ENCODE assay signal across 16 cellular contexts in genomic region chr4:144701683-144702233, GRCh38. TPM values are rescaled to one million over a fixed set of nuclear protein-coding genes. Genes with fewer than 3 reads are reported as not detected.
DNase-seq lines count a peak whose midpoint lies in the region; ATAC-seq, FAIRE-seq and TF ChIP-seq lines count a peak whose summit lies in the region.
"Had no signal": no experiment of that assay in that cellular context is flagged by ENCODE, and none has a peak within 500 bp of the region (broad histone marks: within the 10 kb centered on the region; RNA-seq: fewer than 3 reads in every experiment).

No MANE protein-coding gene starts in this region.

- DNase-seq in EH (ENCODE audit: low read depth) (peak; percentile 60), MM.1S (peak; percentile 7), chondrocyte (ENCODE audit: low spot score) (no peak), mesenchymal stem cell (peak; percentile 24), HTR-8/SVneo (ENCODE audit: insufficient read length, low spot score) (no peak)
- DNase-seq in activated CD4-positive, alpha-beta T cell treated with anti-CD3 and anti-CD28 coated beads for 4 hours, result no peak
- DNase-seq: ACHN; CD4-positive, alpha-beta T cell; NCI-H1048; NCI-H146; NCI-H2081 treated with DMSO at 0.1 percent for 48 hours; NCI-H226; NCI-H526 treated with DMSO at 0.1 percent for 48 hours had no signal

- H3K27ac ChIP-seq in MM.1S (ENCODE audit: low read length), result no peak overlapping the region
- H3K27ac ChIP-seq in mesenchymal stem cell (ENCODE audit: low read length, poor library complexity, severe bottlenecking), result peak overlapping the region; percentile 62

- peaks cover 49% of the 10 kb centered on the region for H3K4me1 Mint-ChIP-seq in chondrocyte (ENCODE audit: low read depth)
- H3K4me1 Mint-ChIP-seq: IgD-negative memory B cell had no signal

- H3F3A ChIP-seq in MM.1S (ENCODE audit: insufficient read depth, low read length), result no peaks in the 10 kb centered on the region

- no peak overlapping the region for H3K4ac ChIP-seq in mesenchymal stem cell (ENCODE audit: low read depth in 1 of 2, low read length in 2 of 2)

- no peaks in the 10 kb centered on the region for H3K9me3 Mint-ChIP-seq in chondrocyte (ENCODE audit: low read depth)
- H3K9me3 Mint-ChIP-seq: CD4-positive, alpha-beta T cell had no signal

- H3K9me2 ChIP-seq in MM.1S (replicated peaks; ENCODE audit: insufficient read depth, low read length), result no peaks in the 10 kb centered on the region

- no peak overlapping the region for H3K4me2 ChIP-seq in MM.1S (ENCODE audit: low read depth, low read length)
- H3K4me2 ChIP-seq in mesenchymal stem cell (ENCODE audit: low read length, poor library complexity, severe bottlenecking), result no peak overlapping the region

- H3K4me3 Mint-ChIP-seq in chondrocyte (ENCODE audit: unreplicated experiment), result no peak overlapping the region
- H3K4me3 Mint-ChIP-seq: CD4-positive, alpha-beta T cell; IgD-negative memory B cell had no signal

- peaks cover 19% of the 10 kb centered on the region for H3K4me1 ChIP-seq in MM.1S (ENCODE audit: low read length)
- peaks cover 6% of the 10 kb centered on the region for H3K4me1 ChIP-seq in mesenchymal stem cell (ENCODE audit: control insufficient read depth, insufficient read depth, low read depth, low read length)

- H4K8ac ChIP-seq in mesenchymal stem cell (ENCODE audit: low read length), result no peak overlapping the region

- no peaks in the 10 kb centered on the region for H4K20me1 ChIP-seq in MM.1S (ENCODE audit: insufficient read depth, low read length)

- no peak overlapping the region for H3K9ac ChIP-seq in MM.1S (ENCODE audit: low read length)
- H3K9ac ChIP-seq in mesenchymal stem cell (ENCODE audit: low read length), result no peak overlapping the region

- peaks cover 4% of the 10 kb centered on the region for H3K79me1 ChIP-seq in mesenchymal stem cell (replicated peaks; ENCODE audit: low read length, poor library complexity, severe bottlenecking)

- no peak overlapping the region for H3K23ac ChIP-seq in mesenchymal stem cell (ENCODE audit: low read length in 2 of 2)

- no peak overlapping the region for H2BK5ac ChIP-seq in mesenchymal stem cell (ENCODE audit: low read depth, low read length, poor library complexity, severe bottlenecking)

- no peak overlapping the region for H2AFZ ChIP-seq in MM.1S (ENCODE audit: low read length)
- H2AFZ ChIP-seq in mesenchymal stem cell (ENCODE audit: low read depth, low read length), result no peak overlapping the region

- ATAC-seq in HG03139 (IDR thresholded peaks at IDR 0.05; ENCODE audit: unreplicated experiment), result no peak

- H2BK120ac ChIP-seq in mesenchymal stem cell (ENCODE audit: low read depth, low read length), result no peak overlapping the region

- H3K36me3 Mint-ChIP-seq in chondrocyte (ENCODE audit: low read depth), result no peaks in the 10 kb centered on the region
- H3K36me3 Mint-ChIP-seq: IgD-negative memory B cell had no signal

- no peak overlapping the region for H2BK15ac ChIP-seq in mesenchymal stem cell (ENCODE audit: low read depth, poor library complexity, severe bottlenecking)

- no peak for FAIRE-seq in HTR-8/SVneo (lab: Jason Lieb, UNC)
- FAIRE-seq: H54 had no signal

- no peak overlapping the region for H3K18ac ChIP-seq in mesenchymal stem cell (ENCODE audit: low read depth in 1 of 2, low read length in 2 of 2)

- peak overlapping the region; percentile 24 for H3K27ac Mint-ChIP-seq in chondrocyte (ENCODE audit: unreplicated experiment)
- H3K27ac Mint-ChIP-seq: CD4-positive, alpha-beta T cell; IgD-negative memory B cell had no signal

- H2AK5ac ChIP-seq in mesenchymal stem cell (ENCODE audit: low read length, severe bottlenecking), result no peak overlapping the region

- no peak overlapping the region for H4K91ac ChIP-seq in mesenchymal stem cell (ENCODE audit: low read length)

- H3K36me3 ChIP-seq in MM.1S (replicated peaks; ENCODE audit: insufficient read depth, low read length), result no peaks in the 10 kb centered on the region; the same call in 1 of the 2 replicates
- H3K36me3 ChIP-seq in mesenchymal stem cell (ENCODE audit: control insufficient read depth in 1 of 2, insufficient read depth in 2 of 2, low read depth in 1 of 2, low read length in 2 of 2), result no peaks in the 10 kb centered on the region

- H3K9me3 ChIP-seq in MM.1S (replicated peaks; ENCODE audit: insufficient read depth, low read length) (no peaks in the 10 kb centered on the region), mesenchymal stem cell (ENCODE audit: control insufficient read depth, low read length) (no peaks in the 10 kb centered on the region)

- H3K79me2 ChIP-seq in MM.1S (ENCODE audit: low read length), result no peaks in the 10 kb centered on the region

- H2BK12ac ChIP-seq in mesenchymal stem cell (ENCODE audit: low read length in 2 of 2), result no peak overlapping the region

- no peak overlapping the region for H3K4me3 ChIP-seq in MM.1S (ENCODE audit: low read length)
- H3K4me3 ChIP-seq in mesenchymal stem cell (ENCODE audit: insufficient read depth in 1 of 2, low read depth in 1 of 2, low read length in 2 of 2), result no peak overlapping the region

- H3K14ac ChIP-seq in mesenchymal stem cell (ENCODE audit: low read length in 2 of 2), result no peak overlapping the region

- no peak for TF ChIP-seq CTCF in MM.1S (IDR thresholded peaks at IDR 0.05; ENCODE audit: low read length)
- TF ChIP-seq CTCF in chondrocyte (IDR thresholded peaks at IDR 0.05), result no peak

- no peaks in the 10 kb centered on the region for H3K27me3 Mint-ChIP-seq in chondrocyte (ENCODE audit: low read depth)
- H3K27me3 Mint-ChIP-seq: CD4-positive, alpha-beta T cell; IgD-negative memory B cell had no signal

- H3K27me3 ChIP-seq in MM.1S (replicated peaks; ENCODE audit: insufficient read depth, low read length) (no peaks in the 10 kb centered on the region), mesenchymal stem cell (ENCODE audit: control insufficient read depth in 1 of 2, insufficient read depth in 1 of 2, low read length in 2 of 2) (no peaks in the 10 kb centered on the region)

RNA-seq across cellular contexts. Expression of gene HHIP, which starts 55.8 kb away (rescaled TPM):
- 28.5 to 38.3 TPM (median 32.4 TPM) in 3 replicates for total RNA-seq in chondrocyte
- 0.01 TPM for polyA plus RNA-seq in mesenchymal stem cell (2013, experiment 1 of 2)
- under 0.01 TPM for polyA plus RNA-seq in mesenchymal stem cell (2013, experiment 2 of 2)
- total RNA-seq: CD4-positive, alpha-beta T cell had no signal
- polyA plus RNA-seq: IgD-negative memory B cell had no signal

Comparison
In these comparisons a context has a peak if more than half of its experiments do, and no peak if none do; other contexts are left out.
1. DNase-seq: peak in EH (single experiment), MM.1S (single experiment) and mesenchymal stem cell (single experiment); none in chondrocyte (single experiment), HTR-8/SVneo (single experiment) and activated CD4-positive, alpha-beta T cell treated with anti-CD3 and anti-CD28 coated beads for 4 hours (0 of 2).